In the genomic region with DNA sequence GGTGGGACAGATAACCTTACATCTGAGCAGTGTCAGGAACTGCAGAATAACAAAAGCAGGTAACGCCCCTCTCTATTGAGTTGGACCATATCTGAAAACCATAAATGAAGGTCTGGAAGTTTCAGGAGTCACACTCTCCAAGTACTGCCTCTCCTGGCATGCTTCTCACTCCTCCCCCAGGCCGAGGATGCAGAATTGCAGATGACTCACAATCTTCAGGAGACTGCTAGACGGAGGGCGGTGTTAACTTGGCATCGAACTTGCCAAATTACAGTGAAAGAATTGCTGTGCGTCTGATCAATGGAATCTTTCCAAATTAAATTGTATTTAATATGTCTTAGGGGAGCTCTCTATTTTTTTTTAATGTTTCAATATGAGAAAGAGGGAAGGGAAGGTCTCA, we compare ENCODE assay signal across 13 cellular contexts.
DNase-seq lines count a peak whose midpoint lies in the region; ATAC-seq, FAIRE-seq and TF ChIP-seq lines count a peak whose summit lies in the region.
"Had no signal": no experiment of that assay in that cellular context is flagged by ENCODE, and none has a peak within 500 bp of the region (broad histone marks: within the 10 kb centered on the region; RNA-seq: fewer than 3 reads in every experiment).

No MANE protein-coding gene starts in this region.

- H3K27me3 Mint-ChIP-seq in astrocyte (ENCODE audit: low read depth, unreplicated experiment), result no peaks in the 10 kb centered on the region
- peaks cover under 1% of the 10 kb centered on the region for H3K27me3 Mint-ChIP-seq in progenitor cell of endocrine pancreas

- FAIRE-seq in astrocyte (lab: Jason Lieb, UNC) (peak; percentile 96), urothelium cell line (lab: Jason Lieb, UNC) (no peak)
- FAIRE-seq: A204.1 had no signal

- intact Hi-C loops in Right ventricle myocardium superior (cut with DNase I) (no loop called here), head of caudate nucleus (cut with DNase I) (no loop called here)

- H3K9me3 ChIP-seq in right atrium auricular region (no peaks in the 10 kb centered on the region), astrocyte (ENCODE audit: insufficient read depth, low read depth, low read length) (no peaks in the 10 kb centered on the region)
- H3K9me3 ChIP-seq: Peyer's patch had no signal

- H4K20me1 ChIP-seq in astrocyte (ENCODE audit: insufficient read depth, low read length), result no peaks in the 10 kb centered on the region

- no peak overlapping the region for H3K27ac Mint-ChIP-seq in astrocyte (ENCODE audit: unreplicated experiment)
- H3K27ac Mint-ChIP-seq in progenitor cell of endocrine pancreas, result no peak overlapping the region
- H3K27ac Mint-ChIP-seq: activated naive CD8-positive, alpha-beta T cell treated with anti-CD3 and anti-CD28 coated beads, Interleukin-2, amount 50 U/mL, for 24 hours had no signal

- peak; percentile 45 for DNase-seq in Right ventricle myocardium superior
- no peak for DNase-seq in right atrium auricular region (ENCODE audit: low spot score)
- peak; percentile 91 for DNase-seq in astrocyte (ENCODE audit: low read depth)
- DNase-seq in head of caudate nucleus, result peak in 34 of 42 donors; percentile 31 to 91 (median 70)
- DNase-seq in urothelium cell line (ENCODE audit: low spot score), result peak; percentile 83
- no peak for DNase-seq in progenitor cell of endocrine pancreas (ENCODE audit: low spot score, unreplicated experiment)
- DNase-seq: activated naive CD8-positive, alpha-beta T cell treated with anti-CD3 and anti-CD28 coated beads, Interleukin-2, amount 50 U/mL, for 24 hours; naive B cell; NCI-H1417 treated with DMSO at 0.1 percent for 48 hours had no signal

- H3K36me3 ChIP-seq in right atrium auricular region (no peaks in the 10 kb centered on the region), astrocyte (ENCODE audit: insufficient read depth, low read length) (no peaks in the 10 kb centered on the region)
- H3K36me3 ChIP-seq: Peyer's patch had no signal

- H3K4me3 ChIP-seq in right atrium auricular region (no peak overlapping the region), astrocyte (ENCODE audit: insufficient read depth, low read depth, low read length) (no peak overlapping the region)
- H3K4me3 ChIP-seq: Peyer's patch had no signal

- no peaks in the 10 kb centered on the region for H3K79me2 ChIP-seq in astrocyte (ENCODE audit: insufficient read depth, low read length)

- H3K4me3 Mint-ChIP-seq in astrocyte (ENCODE audit: unreplicated experiment) (no peak overlapping the region), progenitor cell of endocrine pancreas (ENCODE audit: low read depth) (no peak overlapping the region)
- H3K4me3 Mint-ChIP-seq: activated naive CD8-positive, alpha-beta T cell treated with anti-CD3 and anti-CD28 coated beads, Interleukin-2, amount 50 U/mL, for 24 hours; naive B cell had no signal

- H3K27me3 ChIP-seq in right atrium auricular region, result no peaks in the 10 kb centered on the region
- no peaks in the 10 kb centered on the region for H3K27me3 ChIP-seq in astrocyte (ENCODE audit: insufficient read depth, low read length)
- H3K27me3 ChIP-seq: Peyer's patch had no signal

- H3K4me1 Mint-ChIP-seq in astrocyte (ENCODE audit: low read depth, unreplicated experiment) (peaks cover 16% of the 10 kb centered on the region), progenitor cell of endocrine pancreas (ENCODE audit: low read depth) (peaks cover 8% of the 10 kb centered on the region)

- no peak for TF ChIP-seq CTCF in right atrium auricular region (IDR thresholded peaks at IDR 0.05)
- TF ChIP-seq CTCF in astrocyte (IDR thresholded peaks at IDR 0.05; ENCODE audit: insufficient read depth, low read depth, low read length), result no peak
- no peak for TF ChIP-seq CTCF in progenitor cell of endocrine pancreas (IDR thresholded peaks at IDR 0.05; ENCODE audit: unreplicated experiment)

- H3K4me1 ChIP-seq in right atrium auricular region (no peaks in the 10 kb centered on the region), astrocyte (ENCODE audit: insufficient read depth, low read length) (peaks cover 5% of the 10 kb centered on the region)
- H3K4me1 ChIP-seq: Peyer's patch had no signal

- H3K9me3 Mint-ChIP-seq in astrocyte (ENCODE audit: unreplicated experiment) (no peaks in the 10 kb centered on the region), progenitor cell of endocrine pancreas (ENCODE audit: low read depth) (no peaks in the 10 kb centered on the region)
- H3K9me3 Mint-ChIP-seq: activated naive CD8-positive, alpha-beta T cell treated with anti-CD3 and anti-CD28 coated beads, Interleukin-2, amount 50 U/mL, for 24 hours; naive B cell had no signal

- no peak overlapping the region for H2AFZ ChIP-seq in astrocyte (ENCODE audit: low read depth, low read length)

- H3K36me3 Mint-ChIP-seq in astrocyte (ENCODE audit: low read depth, unreplicated experiment), result no peaks in the 10 kb centered on the region
- no peaks in the 10 kb centered on the region for H3K36me3 Mint-ChIP-seq in progenitor cell of endocrine pancreas (ENCODE audit: insufficient read depth)
- H3K36me3 Mint-ChIP-seq: naive B cell had no signal

- peak overlapping the region; percentile 16 for H3K4me2 ChIP-seq in astrocyte (ENCODE audit: low read length)

- H3K27ac ChIP-seq in right atrium auricular region, result no peak overlapping the region
- H3K27ac ChIP-seq in astrocyte (ENCODE audit: low read depth, low read length), result no peak overlapping the region
- H3K27ac ChIP-seq: Peyer's patch had no signal

- H3K9ac ChIP-seq in astrocyte (ENCODE audit: low read length), result no peak overlapping the region

- no peak for ATAC-seq in Right ventricle myocardium superior (ENCODE audit: poor library complexity)
- ATAC-seq in GM21717 (IDR thresholded peaks at IDR 0.05; ENCODE audit: unreplicated experiment), result no peak
- no peak for ATAC-seq in HG02852 (IDR thresholded peaks at IDR 0.05; ENCODE audit: unreplicated experiment)
- ATAC-seq: activated naive CD8-positive, alpha-beta T cell treated with anti-CD3 and anti-CD28 coated beads, Interleukin-2, amount 50 U/mL, for 24 hours had no signal

Comparison
In these comparisons a context has a peak if more than half of its experiments do, and no peak if none do; other contexts are left out.
1. DNase-seq: peak in Right ventricle myocardium superior (single experiment), astrocyte (single experiment), head of caudate nucleus (34 of 42) and urothelium cell line (single experiment); none in right atrium auricular region (single experiment) and progenitor cell of endocrine pancreas (single experiment).